Comparison of ENCODE assay signal across 1 cellular context in the genomic region with DNA sequence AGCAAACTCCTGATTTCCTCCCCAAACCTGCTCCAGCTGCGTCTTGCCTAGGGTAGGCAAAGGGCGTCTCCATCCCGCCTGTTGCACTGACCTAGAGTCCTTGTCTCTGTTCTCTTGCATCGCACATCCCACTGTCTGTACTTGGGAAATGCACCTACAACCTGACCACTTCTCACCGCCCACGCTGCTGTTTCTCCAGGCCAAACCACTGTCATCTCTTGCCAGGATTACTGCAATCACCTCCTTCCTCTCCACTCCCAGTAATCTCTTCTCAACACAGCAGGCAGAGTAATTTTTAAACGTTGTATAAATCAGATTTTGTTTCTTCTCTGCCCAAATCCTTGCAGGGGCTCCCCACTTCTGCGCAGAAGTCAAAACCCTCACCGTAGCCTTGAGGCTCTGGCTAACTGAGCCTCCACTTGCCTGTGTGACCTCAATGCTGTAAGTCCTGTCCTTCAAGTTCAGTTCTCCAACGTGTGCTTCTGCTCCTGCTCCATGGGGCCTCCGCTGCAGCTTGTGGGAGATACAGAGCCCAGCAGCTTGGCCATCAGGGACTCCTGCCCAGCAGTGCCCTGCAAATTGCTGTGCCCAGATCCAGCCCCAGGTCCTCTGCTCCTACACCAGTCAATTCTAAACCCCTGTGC.
TF ChIP-seq lines count a peak whose summit lies in the region.

No MANE protein-coding gene starts in this region.

TF ChIP-seq in K562, 482 proteins besides CTCF, POLR2A, EP300 and RAD21:
- no peak for TF ChIP-seq SIX5 (IDR thresholded peaks at IDR 0.05; ENCODE audit: borderline replicate concordance in 1 of 2, insufficient read depth in 1 of 2, low read depth in 1 of 2, low read length in 2 of 2)
- TF ChIP-seq DMBX1 (CRISPR knock-in tag; IDR thresholded peaks at IDR 0.05; ENCODE audit: borderline replicate concordance), result no peak
- TF ChIP-seq POU5F1 (IDR thresholded peaks at IDR 0.05; ENCODE audit: borderline replicate concordance, low read depth, low read length, partially characterized antibody), result no peak
- no peak for TF ChIP-seq ELF4 (CRISPR knock-in tag; IDR thresholded peaks at IDR 0.05)
- TF ChIP-seq HINFP (tag; conservative IDR thresholded peaks at IDR 0.05; ENCODE audit: low read depth), result no peak
- no peak for TF ChIP-seq NELFE (IDR thresholded peaks at IDR 0.05; ENCODE audit: insufficient read depth, insufficient read length)
- TF ChIP-seq CEBPB (tag; IDR thresholded peaks at IDR 0.05), result peak; percentile 34; the same call in 1 of the 2 replicates
- TF ChIP-seq MYC (IDR thresholded peaks at IDR 0.05; ENCODE audit: low read depth, low read length), result 0 out of 2 replicates have a peak, but pooled peaks have one; percentile 14
- no peak for TF ChIP-seq MYC (CRISPR knock-in tag; IDR thresholded peaks at IDR 0.05; ENCODE audit: borderline replicate concordance, low read depth)
- no peak for TF ChIP-seq SREBF1 (IDR thresholded peaks at IDR 0.05; ENCODE audit: borderline replicate concordance, low read depth, low read length)
- TF ChIP-seq OTX1 (CRISPR knock-in tag; IDR thresholded peaks at IDR 0.05), result no peak
- TF ChIP-seq TGIF2 (CRISPR knock-in tag; IDR thresholded peaks at IDR 0.05), result no peak
- peak in 1 of 2 experiments; percentile 96; a peak in 2 of 4 replicates for TF ChIP-seq HDAC1 (IDR thresholded peaks at IDR 0.05)
- TF ChIP-seq CHCHD3 (CRISPR knock-in tag; IDR thresholded peaks at IDR 0.05), result no peak
- 0 out of 2 replicates have a peak, but pooled peaks have one; percentile 19 for TF ChIP-seq SMARCA4 (IDR thresholded peaks at IDR 0.05)
- TF ChIP-seq RFX7 (CRISPR knock-in tag; IDR thresholded peaks at IDR 0.05), result no peak
- TF ChIP-seq FOXK1 (CRISPR knock-in tag; IDR thresholded peaks at IDR 0.05; ENCODE audit: borderline replicate concordance), result peak; percentile 25; the same call in 1 of the 2 replicates
- TF ChIP-seq NKRF (IDR thresholded peaks at IDR 0.05; ENCODE audit: borderline replicate concordance), result 0 out of 2 replicates have a peak, but pooled peaks have one; percentile 22
- TF ChIP-seq, protein P1, sequence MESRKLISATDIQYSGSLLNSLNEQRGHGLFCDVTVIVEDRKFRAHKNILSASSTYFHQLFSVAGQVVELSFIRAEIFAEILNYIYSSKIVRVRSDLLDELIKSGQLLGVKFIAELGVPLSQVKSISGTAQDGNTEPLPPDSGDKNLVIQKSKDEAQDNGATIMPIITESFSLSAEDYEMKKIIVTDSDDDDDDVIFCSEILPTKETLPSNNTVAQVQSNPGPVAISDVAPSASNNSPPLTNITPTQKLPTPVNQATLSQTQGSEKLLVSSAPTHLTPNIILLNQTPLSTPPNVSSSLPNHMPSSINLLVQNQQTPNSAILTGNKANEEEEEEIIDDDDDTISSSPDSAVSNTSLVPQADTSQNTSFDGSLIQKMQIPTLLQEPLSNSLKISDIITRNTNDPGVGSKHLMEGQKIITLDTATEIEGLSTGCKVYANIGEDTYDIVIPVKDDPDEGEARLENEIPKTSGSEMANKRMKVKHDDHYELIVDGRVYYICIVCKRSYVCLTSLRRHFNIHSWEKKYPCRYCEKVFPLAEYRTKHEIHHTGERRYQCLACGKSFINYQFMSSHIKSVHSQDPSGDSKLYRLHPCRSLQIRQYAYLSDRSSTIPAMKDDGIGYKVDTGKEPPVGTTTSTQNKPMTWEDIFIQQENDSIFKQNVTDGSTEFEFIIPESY (CRISPR knock-in tag; IDR thresholded peaks at IDR 0.05), result no peak
- TF ChIP-seq CBFA2T3 (IDR thresholded peaks at IDR 0.05), result peak; percentile 79
- no peak for TF ChIP-seq ZFX (CRISPR knock-in tag; IDR thresholded peaks at IDR 0.05)
- TF ChIP-seq, protein P2, sequence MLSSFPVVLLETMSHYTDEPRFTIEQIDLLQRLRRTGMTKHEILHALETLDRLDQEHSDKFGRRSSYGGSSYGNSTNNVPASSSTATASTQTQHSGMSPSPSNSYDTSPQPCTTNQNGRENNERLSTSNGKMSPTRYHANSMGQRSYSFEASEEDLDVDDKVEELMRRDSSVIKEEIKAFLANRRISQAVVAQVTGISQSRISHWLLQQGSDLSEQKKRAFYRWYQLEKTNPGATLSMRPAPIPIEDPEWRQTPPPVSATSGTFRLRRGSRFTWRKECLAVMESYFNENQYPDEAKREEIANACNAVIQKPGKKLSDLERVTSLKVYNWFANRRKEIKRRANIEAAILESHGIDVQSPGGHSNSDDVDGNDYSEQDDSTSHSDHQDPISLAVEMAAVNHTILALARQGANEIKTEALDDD (IDR thresholded peaks at IDR 0.05), result peak; percentile 26; the same call in 1 of the 2 replicates
- peak; percentile 16; the same call in 1 of the 2 replicates for TF ChIP-seq TAL1 (IDR thresholded peaks at IDR 0.05)
- TF ChIP-seq GABPA (tag; conservative IDR thresholded peaks at IDR 0.05; ENCODE audit: low read depth), result no peak
- no peak for TF ChIP-seq PPARD (CRISPR knock-in tag; IDR thresholded peaks at IDR 0.05)
- peak; percentile 44 for TF ChIP-seq CBFA2T2 (conservative IDR thresholded peaks at IDR 0.05)
- no peak for TF ChIP-seq TRIM25 (IDR thresholded peaks at IDR 0.05; ENCODE audit: borderline replicate concordance)
- TF ChIP-seq GABPB2 (CRISPR knock-in tag; conservative IDR thresholded peaks at IDR 0.05), result no peak
- no peak for TF ChIP-seq RAD51 (IDR thresholded peaks at IDR 0.05; ENCODE audit: borderline replicate concordance, low read depth)
- TF ChIP-seq PML (IDR thresholded peaks at IDR 0.05; ENCODE audit: low read length), result 0 out of 2 replicates have a peak, but pooled peaks have one; percentile 21
- TF ChIP-seq ZNF217 (CRISPR knock-in tag; IDR thresholded peaks at IDR 0.05), result no peak
- 0 out of 2 replicates have a peak, but pooled peaks have one; percentile 28 for TF ChIP-seq HDGF (IDR thresholded peaks at IDR 0.05)
- TF ChIP-seq NR4A1 (CRISPR knock-in tag; IDR thresholded peaks at IDR 0.05), result no peak
- TF ChIP-seq NR4A1 (tag; IDR thresholded peaks at IDR 0.05), result no peak
- TF ChIP-seq MBD2 (IDR thresholded peaks at IDR 0.05; ENCODE audit: borderline replicate concordance, low read depth), result no peak
- TF ChIP-seq ZFPM2 (CRISPR knock-in tag; IDR thresholded peaks at IDR 0.05), result no peak
- TF ChIP-seq ZNF586 (CRISPR knock-in tag; conservative IDR thresholded peaks at IDR 0.05), result no peak
- peak; percentile 71; the same call in 1 of the 2 replicates for TF ChIP-seq TEAD4 (IDR thresholded peaks at IDR 0.05; ENCODE audit: low read length)
- TF ChIP-seq TEAD4 (CRISPR knock-in tag; IDR thresholded peaks at IDR 0.05; ENCODE audit: borderline replicate concordance), result no peak
- peak; percentile 98 for TF ChIP-seq KDM1A (IDR thresholded peaks at IDR 0.05)
- peak; percentile 38 for TF ChIP-seq ARID1B (IDR thresholded peaks at IDR 0.05)
- TF ChIP-seq FOXP1 (CRISPR knock-in tag; IDR thresholded peaks at IDR 0.05), result 0 out of 2 replicates have a peak, but pooled peaks have one; percentile 2
- TF ChIP-seq TAF15 (IDR thresholded peaks at IDR 0.05; ENCODE audit: low read depth, low read length), result no peak
- TF ChIP-seq KLF13 (tag; IDR thresholded peaks at IDR 0.05; ENCODE audit: borderline replicate concordance, low read depth), result no peak
- TF ChIP-seq NRF1 (conservative IDR thresholded peaks at IDR 0.05 in 1 of 2, IDR thresholded peaks at IDR 0.05 in 1 of 2), result peak in 1 of 2 experiments; percentile 21; a peak in 1 of 4 replicates
- TF ChIP-seq EGR1 (conservative IDR thresholded peaks at IDR 0.05), result peak; percentile 94
- peak; percentile 52; the same call in 1 of the 2 replicates for TF ChIP-seq NFIC (IDR thresholded peaks at IDR 0.05)
- no peak for TF ChIP-seq RB1 (IDR thresholded peaks at IDR 0.05; ENCODE audit: low read depth)
- no peak for TF ChIP-seq PTBP1 (IDR thresholded peaks at IDR 0.05; ENCODE audit: low read depth, low read length)
- TF ChIP-seq HDAC2 (IDR thresholded peaks at IDR 0.05), result peak; percentile 88
- TF ChIP-seq RCOR1 (IDR thresholded peaks at IDR 0.05; ENCODE audit: borderline replicate concordance in 1 of 2, low read depth in 2 of 2, low read length in 2 of 2), result peak; percentile 73 to 97
- TF ChIP-seq CEBPG (CRISPR knock-in tag; IDR thresholded peaks at IDR 0.05), result no peak
- 0 out of 4 replicates have a peak, but pooled peaks of 1 of the 2 experiments have one; percentile 21 for TF ChIP-seq CEBPG (tag; conservative IDR thresholded peaks at IDR 0.05 in 1 of 2, IDR thresholded peaks at IDR 0.05 in 1 of 2)
- no peak for TF ChIP-seq ZSCAN32 (CRISPR knock-in tag; IDR thresholded peaks at IDR 0.05)
- TF ChIP-seq ETV5 (CRISPR knock-in tag; IDR thresholded peaks at IDR 0.05; ENCODE audit: low read depth), result 0 out of 2 replicates have a peak, but pooled peaks have one; percentile 39
- peak; percentile 56; the same call in 1 of the 2 replicates for TF ChIP-seq TCF3 (CRISPR knock-in tag; IDR thresholded peaks at IDR 0.05)
- TF ChIP-seq SRSF3 (IDR thresholded peaks at IDR 0.05; ENCODE audit: insufficient read depth, low read length), result no peak
